2 cellular contexts compared by ENCODE assay signal in the genomic region with DNA sequence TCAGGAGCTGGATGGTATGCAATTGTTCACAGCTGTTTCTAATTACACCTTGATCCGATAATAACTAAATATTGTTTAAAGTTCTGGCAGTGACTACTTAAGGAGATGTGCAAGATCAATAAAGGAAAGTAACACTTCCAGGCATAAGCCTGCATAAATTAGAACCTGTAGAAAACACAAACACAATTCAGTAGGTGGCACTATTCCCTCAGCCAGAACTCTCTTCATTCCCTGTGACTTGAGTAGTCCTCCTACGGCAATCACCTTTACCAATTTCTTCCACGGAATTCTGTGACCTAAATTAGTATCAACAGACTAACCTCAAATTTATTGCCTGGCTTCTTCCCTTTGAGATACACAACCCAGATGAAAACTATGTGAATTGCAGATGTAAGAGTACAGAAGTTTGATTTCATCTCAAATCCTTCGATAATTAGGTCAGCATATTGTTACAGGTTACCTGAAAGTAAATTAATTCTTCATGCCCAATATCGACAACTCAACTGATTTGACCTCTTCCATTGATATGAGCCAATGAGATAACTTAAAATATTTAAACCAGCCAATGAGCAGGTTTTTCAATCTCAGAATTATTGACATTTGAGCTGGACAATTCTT.
TF ChIP-seq lines count a peak whose summit lies in the region.

No MANE protein-coding gene starts in this region.

TF ChIP-seq in HCT116, 20 proteins besides CTCF, POLR2A, EP300 and RAD21:
- TF ChIP-seq EZH2phosphoT487 (IDR thresholded peaks at IDR 0.05; ENCODE audit: borderline replicate concordance) (no peak), EGR1 (IDR thresholded peaks at IDR 0.05; ENCODE audit: low read depth) (no peak)
- TF ChIP-seq, protein P1, sequence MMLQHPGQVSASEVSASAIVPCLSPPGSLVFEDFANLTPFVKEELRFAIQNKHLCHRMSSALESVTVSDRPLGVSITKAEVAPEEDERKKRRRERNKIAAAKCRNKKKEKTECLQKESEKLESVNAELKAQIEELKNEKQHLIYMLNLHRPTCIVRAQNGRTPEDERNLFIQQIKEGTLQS (IDR thresholded peaks at IDR 0.05) = no peak

TF ChIP-seq in H1, 55 proteins besides CTCF, POLR2A, EP300 and RAD21:
- TF ChIP-seq SRF (IDR thresholded peaks at IDR 0.05; ENCODE audit: low read depth, low read length) (no peak), MAFK (IDR thresholded peaks at IDR 0.05; ENCODE audit: low read depth, low read length) (no peak), RFX5 (IDR thresholded peaks at IDR 0.05; ENCODE audit: borderline replicate concordance, low read depth, low read length) (no peak), HDAC6 (IDR thresholded peaks at IDR 0.05; ENCODE audit: low read depth, low read length) (no peak)
- TF ChIP-seq, protein P2, sequence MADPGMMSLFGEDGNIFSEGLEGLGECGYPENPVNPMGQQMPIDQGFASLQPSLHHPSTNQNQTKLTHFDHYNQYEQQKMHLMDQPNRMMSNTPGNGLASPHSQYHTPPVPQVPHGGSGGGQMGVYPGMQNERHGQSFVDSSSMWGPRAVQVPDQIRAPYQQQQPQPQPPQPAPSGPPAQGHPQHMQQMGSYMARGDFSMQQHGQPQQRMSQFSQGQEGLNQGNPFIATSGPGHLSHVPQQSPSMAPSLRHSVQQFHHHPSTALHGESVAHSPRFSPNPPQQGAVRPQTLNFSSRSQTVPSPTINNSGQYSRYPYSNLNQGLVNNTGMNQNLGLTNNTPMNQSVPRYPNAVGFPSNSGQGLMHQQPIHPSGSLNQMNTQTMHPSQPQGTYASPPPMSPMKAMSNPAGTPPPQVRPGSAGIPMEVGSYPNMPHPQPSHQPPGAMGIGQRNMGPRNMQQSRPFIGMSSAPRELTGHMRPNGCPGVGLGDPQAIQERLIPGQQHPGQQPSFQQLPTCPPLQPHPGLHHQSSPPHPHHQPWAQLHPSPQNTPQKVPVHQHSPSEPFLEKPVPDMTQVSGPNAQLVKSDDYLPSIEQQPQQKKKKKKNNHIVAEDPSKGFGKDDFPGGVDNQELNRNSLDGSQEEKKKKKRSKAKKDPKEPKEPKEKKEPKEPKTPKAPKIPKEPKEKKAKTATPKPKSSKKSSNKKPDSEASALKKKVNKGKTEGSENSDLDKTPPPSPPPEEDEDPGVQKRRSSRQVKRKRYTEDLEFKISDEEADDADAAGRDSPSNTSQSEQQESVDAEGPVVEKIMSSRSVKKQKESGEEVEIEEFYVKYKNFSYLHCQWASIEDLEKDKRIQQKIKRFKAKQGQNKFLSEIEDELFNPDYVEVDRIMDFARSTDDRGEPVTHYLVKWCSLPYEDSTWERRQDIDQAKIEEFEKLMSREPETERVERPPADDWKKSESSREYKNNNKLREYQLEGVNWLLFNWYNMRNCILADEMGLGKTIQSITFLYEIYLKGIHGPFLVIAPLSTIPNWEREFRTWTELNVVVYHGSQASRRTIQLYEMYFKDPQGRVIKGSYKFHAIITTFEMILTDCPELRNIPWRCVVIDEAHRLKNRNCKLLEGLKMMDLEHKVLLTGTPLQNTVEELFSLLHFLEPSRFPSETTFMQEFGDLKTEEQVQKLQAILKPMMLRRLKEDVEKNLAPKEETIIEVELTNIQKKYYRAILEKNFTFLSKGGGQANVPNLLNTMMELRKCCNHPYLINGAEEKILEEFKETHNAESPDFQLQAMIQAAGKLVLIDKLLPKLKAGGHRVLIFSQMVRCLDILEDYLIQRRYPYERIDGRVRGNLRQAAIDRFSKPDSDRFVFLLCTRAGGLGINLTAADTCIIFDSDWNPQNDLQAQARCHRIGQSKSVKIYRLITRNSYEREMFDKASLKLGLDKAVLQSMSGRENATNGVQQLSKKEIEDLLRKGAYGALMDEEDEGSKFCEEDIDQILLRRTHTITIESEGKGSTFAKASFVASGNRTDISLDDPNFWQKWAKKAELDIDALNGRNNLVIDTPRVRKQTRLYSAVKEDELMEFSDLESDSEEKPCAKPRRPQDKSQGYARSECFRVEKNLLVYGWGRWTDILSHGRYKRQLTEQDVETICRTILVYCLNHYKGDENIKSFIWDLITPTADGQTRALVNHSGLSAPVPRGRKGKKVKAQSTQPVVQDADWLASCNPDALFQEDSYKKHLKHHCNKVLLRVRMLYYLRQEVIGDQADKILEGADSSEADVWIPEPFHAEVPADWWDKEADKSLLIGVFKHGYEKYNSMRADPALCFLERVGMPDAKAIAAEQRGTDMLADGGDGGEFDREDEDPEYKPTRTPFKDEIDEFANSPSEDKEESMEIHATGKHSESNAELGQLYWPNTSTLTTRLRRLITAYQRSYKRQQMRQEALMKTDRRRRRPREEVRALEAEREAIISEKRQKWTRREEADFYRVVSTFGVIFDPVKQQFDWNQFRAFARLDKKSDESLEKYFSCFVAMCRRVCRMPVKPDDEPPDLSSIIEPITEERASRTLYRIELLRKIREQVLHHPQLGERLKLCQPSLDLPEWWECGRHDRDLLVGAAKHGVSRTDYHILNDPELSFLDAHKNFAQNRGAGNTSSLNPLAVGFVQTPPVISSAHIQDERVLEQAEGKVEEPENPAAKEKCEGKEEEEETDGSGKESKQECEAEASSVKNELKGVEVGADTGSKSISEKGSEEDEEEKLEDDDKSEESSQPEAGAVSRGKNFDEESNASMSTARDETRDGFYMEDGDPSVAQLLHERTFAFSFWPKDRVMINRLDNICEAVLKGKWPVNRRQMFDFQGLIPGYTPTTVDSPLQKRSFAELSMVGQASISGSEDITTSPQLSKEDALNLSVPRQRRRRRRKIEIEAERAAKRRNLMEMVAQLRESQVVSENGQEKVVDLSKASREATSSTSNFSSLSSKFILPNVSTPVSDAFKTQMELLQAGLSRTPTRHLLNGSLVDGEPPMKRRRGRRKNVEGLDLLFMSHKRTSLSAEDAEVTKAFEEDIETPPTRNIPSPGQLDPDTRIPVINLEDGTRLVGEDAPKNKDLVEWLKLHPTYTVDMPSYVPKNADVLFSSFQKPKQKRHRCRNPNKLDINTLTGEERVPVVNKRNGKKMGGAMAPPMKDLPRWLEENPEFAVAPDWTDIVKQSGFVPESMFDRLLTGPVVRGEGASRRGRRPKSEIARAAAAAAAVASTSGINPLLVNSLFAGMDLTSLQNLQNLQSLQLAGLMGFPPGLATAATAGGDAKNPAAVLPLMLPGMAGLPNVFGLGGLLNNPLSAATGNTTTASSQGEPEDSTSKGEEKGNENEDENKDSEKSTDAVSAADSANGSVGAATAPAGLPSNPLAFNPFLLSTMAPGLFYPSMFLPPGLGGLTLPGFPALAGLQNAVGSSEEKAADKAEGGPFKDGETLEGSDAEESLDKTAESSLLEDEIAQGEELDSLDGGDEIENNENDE (IDR thresholded peaks at IDR 0.05; ENCODE audit: insufficient replicate concordance, low read length) = no peak
- TF ChIP-seq, protein P3, sequence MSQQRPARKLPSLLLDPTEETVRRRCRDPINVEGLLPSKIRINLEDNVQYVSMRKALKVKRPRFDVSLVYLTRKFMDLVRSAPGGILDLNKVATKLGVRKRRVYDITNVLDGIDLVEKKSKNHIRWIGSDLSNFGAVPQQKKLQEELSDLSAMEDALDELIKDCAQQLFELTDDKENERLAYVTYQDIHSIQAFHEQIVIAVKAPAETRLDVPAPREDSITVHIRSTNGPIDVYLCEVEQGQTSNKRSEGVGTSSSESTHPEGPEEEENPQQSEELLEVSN (IDR thresholded peaks at IDR 0.05) = no peak
TF ChIP-seq in H1: peak in this region for 0.
